ENCODE assay signal across 13 cellular contexts in genomic region chr2:65640793-65641103, GRCh38.
DNase-seq lines count a peak whose midpoint lies in the region; ATAC-seq and TF ChIP-seq lines count a peak whose summit lies in the region.
"Had no signal": no experiment of that assay in that cellular context is flagged by ENCODE, and none has a peak within 500 bp of the region (broad histone marks: within the 10 kb centered on the region; RNA-seq: fewer than 3 reads in every experiment).

No MANE protein-coding gene starts in this region.

- H3K9me3 ChIP-seq in MM.1S (replicated peaks; ENCODE audit: insufficient read depth, low read length) (no peaks in the 10 kb centered on the region), SK-N-MC (ENCODE audit: low read depth, low read length) (no peaks in the 10 kb centered on the region), thoracic aorta (no peaks in the 10 kb centered on the region)
- H3K9me3 ChIP-seq: BLaER1, Peyer's patch had no signal

- no peak overlapping the region for H3K27ac ChIP-seq in C4-2B
- H3K27ac ChIP-seq in MM.1S (ENCODE audit: low read length) = no peak overlapping the region
- H3K27ac ChIP-seq in SK-N-MC = peak overlapping the region; percentile 92
- H3K27ac ChIP-seq in thoracic aorta = no peak overlapping the region
- H3K27ac ChIP-seq: BLaER1, Peyer's patch had no signal

- no peaks in the 10 kb centered on the region for H3K9me2 ChIP-seq in MM.1S (replicated peaks; ENCODE audit: insufficient read depth, low read length)

- DNase-seq in MM.1S (no peak), SK-N-MC (ENCODE audit: low read depth, low spot score) (no peak), thoracic aorta (ENCODE audit: low spot score) (no peak), NCI-H345 treated with DMSO at 0.1 percent for 48 hours (lab: John Stamatoyannopoulos, UW; ENCODE audit: unreplicated experiment) (no peak), KG1 (lab: John Stamatoyannopoulos, UW) (no peak)
- DNase-seq in activated CD4-positive, alpha-beta T cell treated with anti-CD3 and anti-CD28 coated beads, Interleukin-2, amount 50 U/mL, for 1 hour = no peak
- DNase-seq: NCI-H2029, NCI-H2171, NCI-H446 treated with DMSO at 0.1 percent for 48 hours, SIG-M5 had no signal

- H4K20me1 ChIP-seq in MM.1S (ENCODE audit: insufficient read depth, low read length) = no peaks in the 10 kb centered on the region
- H4K20me1 ChIP-seq: BLaER1 had no signal

- H3K9ac ChIP-seq in MM.1S (ENCODE audit: low read length) (no peak overlapping the region), SK-N-MC (ENCODE audit: insufficient read length) (peak overlapping the region; percentile 58)
- H3K9ac ChIP-seq: BLaER1 had no signal

- H3K36me3 ChIP-seq in MM.1S (replicated peaks; ENCODE audit: insufficient read depth, low read length) (no peaks in the 10 kb centered on the region), SK-N-MC (ENCODE audit: insufficient read depth, low read length) (no peaks in the 10 kb centered on the region), thoracic aorta (no peaks in the 10 kb centered on the region)
- H3K36me3 ChIP-seq: BLaER1, Peyer's patch had no signal

- H3K4me3 ChIP-seq in MM.1S (ENCODE audit: low read length) (no peak overlapping the region), SK-N-MC (no peak overlapping the region), thoracic aorta (peak overlapping the region; percentile 63)
- H3K4me3 ChIP-seq: BLaER1 had no signal

- peak overlapping the region; percentile 48; the same call in 1 of the 2 replicates for H3K4me2 ChIP-seq in MM.1S (ENCODE audit: low read depth, low read length)
- H3K4me2 ChIP-seq: BLaER1 had no signal

- no peaks in the 10 kb centered on the region for H3K79me2 ChIP-seq in MM.1S (ENCODE audit: low read length)

- no peaks in the 10 kb centered on the region for H3F3A ChIP-seq in MM.1S (ENCODE audit: insufficient read depth, low read length)

- TF ChIP-seq CTCF in C4-2B (conservative IDR thresholded peaks at IDR 0.05) (peak; percentile 36), MM.1S (IDR thresholded peaks at IDR 0.05; ENCODE audit: low read length) (no peak), thoracic aorta (IDR thresholded peaks at IDR 0.05) (no peak)

- H2AFZ ChIP-seq in MM.1S (ENCODE audit: low read length) = no peak overlapping the region

- H3K4me1 ChIP-seq in MM.1S (ENCODE audit: low read length) (no peaks in the 10 kb centered on the region), thoracic aorta (ENCODE audit: control insufficient read depth in 1 of 2, low read depth in 2 of 2) (peaks cover 0 to 13% of the 10 kb centered on the region in 2 donors)
- H3K4me1 ChIP-seq: BLaER1, Peyer's patch had no signal

- H3K27me3 ChIP-seq in MM.1S (replicated peaks; ENCODE audit: insufficient read depth, low read length) (no peaks in the 10 kb centered on the region), thoracic aorta (replicated peaks; ENCODE audit: insufficient read depth) (no peaks in the 10 kb centered on the region)
- H3K27me3 ChIP-seq: BLaER1, Peyer's patch had no signal

- no peak for ATAC-seq in thoracic aorta (ENCODE audit: insufficient number of reproducible peaks, low FRiP score, low read depth)
